ENCODE assay signal across 9 cellular contexts in genomic region chr18:832085-832681, GRCh38. TPM values are rescaled to one million over a fixed set of nuclear protein-coding genes. Genes with fewer than 3 reads are reported as not detected.
DNase-seq lines count a peak whose midpoint lies in the region; ATAC-seq, FAIRE-seq and TF ChIP-seq lines count a peak whose summit lies in the region.
"Had no signal": no experiment of that assay in that cellular context is flagged by ENCODE, and none has a peak within 500 bp of the region (broad histone marks: within the 10 kb centered on the region; RNA-seq: fewer than 3 reads in every experiment).

No MANE protein-coding gene starts in this region.

- 32% methylated on average over 6 of the region's 16 CpGs for WGBS in A549 (ENCODE audit: missing lambda C conversion rate)
- 22% methylated on average over 15 of the region's 16 CpGs for WGBS in suprapubic skin

- intact Hi-C loops in left ventricle myocardium inferior (cut with micrococcal nuclease), result loop anchor here (2.0 kb wide), 1 partner anchor 207 kb away; no protein-coding TSS in a partner anchor

- H3K27me3 ChIP-seq in left ventricle myocardium inferior (ENCODE audit: low read depth) (no peaks in the 10 kb centered on the region), suprapubic skin (no peaks in the 10 kb centered on the region)

- H3K4me3 ChIP-seq in A549 (peak overlapping the region; percentile 29), left ventricle myocardium inferior (peak overlapping the region; percentile 47), suprapubic skin (no peak overlapping the region)

- TF ChIP-seq RAD21 in A549 (conservative IDR thresholded peaks at IDR 0.05 in 1 of 2, IDR thresholded peaks at IDR 0.05 in 1 of 2), result 0 out of 5 replicates have a peak, but pooled peaks of 1 of the 2 experiments have one; percentile 14

- 0 out of 3 replicates have a peak, but pooled peaks have one; percentile 14 for TF ChIP-seq CTCF in A549 (IDR thresholded peaks at IDR 0.05)
- TF ChIP-seq CTCF in left ventricle myocardium inferior (IDR thresholded peaks at IDR 0.05; ENCODE audit: borderline replicate concordance), result peak; percentile 40
- no peak for TF ChIP-seq CTCF in suprapubic skin (IDR thresholded peaks at IDR 0.05)

- POLR2A ChIA-PET in A549 (lab: Yijun Ruan, JAX), result interaction anchor here (0.7 kb wide), 1 partner anchor 120 kb away, joined by 5 read pairs; the partner anchor contains the start of gene ENOSF1

- H3K4me1 ChIP-seq in A549 (0 out of 3 replicates have a peak, but pooled peaks cover 4% of the 10 kb centered on the region), left ventricle myocardium inferior (peaks cover 27% of the 10 kb centered on the region), suprapubic skin (peaks cover 4% of the 10 kb centered on the region)

- ATAC-seq in A549 (peak; percentile 86 to 94; a peak in 5 of 6 replicates), HG02610 (IDR thresholded peaks at IDR 0.05; ENCODE audit: unreplicated experiment) (peak; percentile 50), HG03025 (IDR thresholded peaks at IDR 0.05; ENCODE audit: low FRiP score, unreplicated experiment) (no peak)

- DNase-seq in A549 (ENCODE audit: low read depth in 1 of 2, low spot score in 1 of 2), result peak in 1 of 2 experiments; percentile 43
- DNase-seq in SK-N-DZ (ENCODE audit: low spot score), result peak; percentile 79
- peak; percentile 17 for DNase-seq in left ventricle myocardium inferior
- no peak for DNase-seq in NCI-H1048 (lab: John Stamatoyannopoulos, UW)
- DNase-seq in suprapubic skin (ENCODE audit: low spot score in 2 of 2), result no peak
- no peak for DNase-seq in midbrain (lab: John Stamatoyannopoulos, UW)

- TF ChIP-seq POLR2A in A549 (IDR thresholded peaks at IDR 0.05; ENCODE audit: low read length) (no peak), suprapubic skin (IDR thresholded peaks at IDR 0.05) (no peak)

- CTCF ChIA-PET in A549 (lab: Yijun Ruan, JAX), result interaction anchor here (1.0 to 6.5 kb wide), 19 partner anchors 8 to 216 kb away, joined by 3 to 94 read pairs (median 6); partner anchors contain the start of gene ENOSF1

- no peak for TF ChIP-seq EP300 in A549 (IDR thresholded peaks at IDR 0.05)
- TF ChIP-seq EP300 in suprapubic skin (IDR thresholded peaks at IDR 0.05), result no peak

- FAIRE-seq in A549 (lab: Jason Lieb, UNC), result no peak
- FAIRE-seq: G401.6 had no signal

- H3K27ac ChIP-seq in A549 (no peak overlapping the region), left ventricle myocardium inferior (replicated peaks) (peak overlapping the region; percentile 30), suprapubic skin (no peak overlapping the region)

- H3K36me3 ChIP-seq in left ventricle myocardium inferior, result no peaks in the 10 kb centered on the region
- H3K36me3 ChIP-seq in suprapubic skin, result no peaks in the 10 kb centered on the region

- H3K4me2 ChIP-seq in A549, result peak overlapping the region; percentile 80

- H3K9me3 ChIP-seq in A549, result no peaks in the 10 kb centered on the region
- H3K9me3 ChIP-seq in left ventricle myocardium inferior (replicated peaks), result no peaks in the 10 kb centered on the region
- no peaks in the 10 kb centered on the region for H3K9me3 ChIP-seq in suprapubic skin

TF ChIP-seq in A549, 52 proteins besides CTCF, POLR2A, EP300 and RAD21:
- TF ChIP-seq POLR2AphosphoS2 (conservative IDR thresholded peaks at IDR 0.05; ENCODE audit: low read length) (no peak), KDM1A (IDR thresholded peaks at IDR 0.05; ENCODE audit: low read depth) (no peak), RARB (CRISPR knock-in tag; IDR thresholded peaks at IDR 0.05) (no peak), SMC3 (IDR thresholded peaks at IDR 0.05) (0 out of 3 replicates have a peak, but pooled peaks have one; percentile 10), CBX8 (IDR thresholded peaks at IDR 0.05) (no peak)

RNA-seq across cellular contexts. Expression of gene YES1, which starts 20.1 kb away (rescaled TPM):
- polyA plus RNA-seq in A549 (2011; rRNA removed) (19.6 and 22.6 TPM in 2 replicates), A549 (2017; fragmentation: RNase III; extraction: RNeasy Plus Mini Kit Qiagen cat#74134 plus additional on column Dnase treatment) (31.0 to 32.5 TPM (median 32.1 TPM) in 3 replicates)
- 10.1 and 10.9 TPM in 2 replicates for polyA plus RNA-seq in A549 (2012; cell fraction: cytosol; rRNA removed)
- polyA plus RNA-seq in A549 (2012; cell fraction: nucleus; rRNA removed), result 4.5 and 5.5 TPM in 2 replicates
- 12.6 and 18.4 TPM in 2 replicates for polyA minus RNA-seq in A549 (2011; rRNA and poly(A)+ RNA removed)
- 39.1 and 57.9 TPM in 2 replicates for polyA plus RNA-seq in SK-N-DZ (2014; cell fraction: cytosol; rRNA removed)
- polyA plus RNA-seq in SK-N-DZ (2014; cell fraction: nucleus; rRNA removed), result 9.3 and 19.6 TPM in 2 replicates
- total RNA-seq in left ventricle myocardium inferior (21.7 TPM), suprapubic skin (100 to 1,000 TPM in 2 of 4 donors, 10 to 100 TPM in 2; 98.6 to 102 (median 100) TPM)

Comparison
In these comparisons a context has a peak if more than half of its experiments do, and no peak if none do; other contexts are left out.
1. DNase-seq: peak in SK-N-DZ (single experiment) and left ventricle myocardium inferior (single experiment); none in NCI-H1048 (single experiment), suprapubic skin (0 of 2) and midbrain (single experiment).
2. CTCF ChIP-seq: peak in A549 (single experiment) and left ventricle myocardium inferior (single experiment); none in suprapubic skin (0 of 2).